ENCODE assay signal across 8 cellular contexts in genomic region chr15:92393287-92393993, GRCh38. TPM values are rescaled to one million over a fixed set of nuclear protein-coding genes. Genes with fewer than 3 reads are reported as not detected.
DNase-seq lines count a peak whose midpoint lies in the region; ATAC-seq and TF ChIP-seq lines count a peak whose summit lies in the region.

Gene ST8SIA2, plus strand, starts transcription at chr15:92393881. Its CDS starts 184 bp downstream, at chr15:92394065.

- no peaks in the 10 kb centered on the region for H3K36me3 ChIP-seq in Caco-2 (ENCODE audit: control insufficient read depth, insufficient read depth, low read length)

- DNase-seq in Caco-2 (peak; percentile 50 to 53), NCI-H1048 (lab: John Stamatoyannopoulos, UW) (peak; percentile 14), dermis blood vessel endothelial cell (peak; percentile 6), myocyte (ENCODE audit: low read depth) (peak; percentile 74), posterior vena cava (ENCODE audit: low spot score) (no peak), A172 (ENCODE audit: low spot score) (no peak)
- no peak for DNase-seq in activated effector memory CD4-positive, alpha-beta T cell treated with anti-CD3 and anti-CD28 coated beads, Interleukin-2, amount 50 U/mL, for 16 hours

- intact Hi-C loops in Caco-2 (cut with micrococcal nuclease; ENCODE audit: unreplicated experiment) (no loop called here), posterior vena cava (cut with DNase I) (no loop called here)

- H3K4me1 Mint-ChIP-seq in Caco-2 (ENCODE audit: low read depth, unreplicated experiment): no peaks in the 10 kb centered on the region

- no TSS peak for BruUV-seq in Caco-2 (replicated peaks; lab: Mats Ljungman, UMichigan)

- no peak for TF ChIP-seq CTCF in Caco-2 (IDR thresholded peaks at IDR 0.05; ENCODE audit: insufficient read depth in 1 of 2, low read depth in 1 of 2, low read length in 1 of 2, severe bottlenecking in 1 of 2, unreplicated experiment in 1 of 2)

- H3K27ac Mint-ChIP-seq in Caco-2 (ENCODE audit: unreplicated experiment): no peak within 1 kb of the TSS

- no peak for ATAC-seq in HG03095 (IDR thresholded peaks at IDR 0.05; ENCODE audit: unreplicated experiment)

- H3K4me3 Mint-ChIP-seq in Caco-2 (ENCODE audit: unreplicated experiment): peak within 1 kb of the TSS; percentile 67

- H3K27me3 Mint-ChIP-seq in Caco-2 (ENCODE audit: insufficient read depth, unreplicated experiment): peaks cover 58% of the 10 kb centered on the region

- no peaks in the 10 kb centered on the region; the same call in 1 of the 2 replicates for H3K9me3 ChIP-seq in Caco-2

- no peaks in the 10 kb centered on the region; the same call in 1 of the 2 replicates for H3K4me1 ChIP-seq in Caco-2

- H3K36me3 Mint-ChIP-seq in Caco-2 (ENCODE audit: insufficient read depth, unreplicated experiment): no peaks in the 10 kb centered on the region

- CTCF ChIA-PET in Caco-2 (lab: Charles Lee): interaction anchor here (3.4 kb wide), 1 partner anchor 321 kb away, joined by 13 read pairs; no protein-coding TSS in a partner anchor

- POLR2A ChIA-PET in Caco-2 (lab: Charles Lee): no interaction called here

- H3K27me3 ChIP-seq in Caco-2 (replicated peaks; ENCODE audit: control insufficient read depth, insufficient read depth, low read length): peaks cover 2% of the 10 kb centered on the region; the same call in 1 of the 2 replicates

- H3K4me3 ChIP-seq in Caco-2 (ENCODE audit: low read depth, low read length): peak within 1 kb of the TSS; percentile 33

- H3K9me3 Mint-ChIP-seq in Caco-2 (ENCODE audit: unreplicated experiment): no peaks in the 10 kb centered on the region

RNA-seq across cellular contexts. Expression of gene ST8SIA2, which starts in this region (rescaled TPM):
- total RNA-seq in Caco-2 (2022) (not detected in 2 replicates), dermis blood vessel endothelial cell (under 0.01 TPM in 1 of 2 replicates, not detected in the other), myocyte (28.6 and 30.8 TPM in 2 replicates), posterior vena cava (not detected)
- 25.6 TPM for polyA plus RNA-seq in myocyte (2012)
- total RNA-seq in A172 (2014; rRNA removed; shearing (Covaris generic)): 0.69 TPM in 1 of 2 replicates, not detected in the other

Comparison
In these comparisons a context has a peak if more than half of its experiments do, and no peak if none do; other contexts are left out.
1. RNA of gene ST8SIA2 (total RNA-seq): 28.6 to 30.8 TPM in myocyte; not detected in Caco-2, not detected in posterior vena cava, under 0.01 TPM in dermis blood vessel endothelial cell and 0.69 TPM in A172; every median in the first group is over 10 times any median in the second.
2. Peak in DNase-seq and H3K4me3 ChIP-seq in Caco-2; RNA of the gene not detected or under 1 TPM.
3. Peak in DNase-seq in dermis blood vessel endothelial cell; RNA of the gene not detected or under 1 TPM.
4. DNase-seq: peak in NCI-H1048 (single experiment) and myocyte (single experiment); none in activated effector memory CD4-positive, alpha-beta T cell treated with anti-CD3 and anti-CD28 coated beads, Interleukin-2, amount 50 U/mL, for 16 hours (single experiment), posterior vena cava (single experiment) and A172 (single experiment).